9 cellular contexts compared by ENCODE assay signal in genomic region chr3:25021816-25022215, GRCh38.
A peak's percentile ranks its signal among the peaks of the same experiment; 100 is the strongest.
DNase-seq lines count a peak whose midpoint lies in the region; ATAC-seq, FAIRE-seq and TF ChIP-seq lines count a peak whose summit lies in the region.
"Had no signal": no experiment of that assay in that cellular context is flagged by ENCODE, and none has a peak within 500 bp of the region (broad histone marks: within the 10 kb centered on the region; RNA-seq: fewer than 3 reads in every experiment).

No MANE protein-coding gene starts in this region.

- no peak overlapping the region for H3K4me3 Mint-ChIP-seq in activated naive CD8-positive, alpha-beta T cell treated with anti-CD3 and anti-CD28 coated beads, Interleukin-2, amount 50 U/mL, for 24 hours

- H3K9me3 Mint-ChIP-seq in activated naive CD8-positive, alpha-beta T cell treated with anti-CD3 and anti-CD28 coated beads, Interleukin-2, amount 50 U/mL, for 24 hours: no peaks in the 10 kb centered on the region

- ATAC-seq in pancreas: no peak
- no peak for ATAC-seq in activated naive CD8-positive, alpha-beta T cell treated with anti-CD3 and anti-CD28 coated beads, Interleukin-2, amount 50 U/mL, for 24 hours

- H3K9me3 ChIP-seq in pancreas: no peaks in the 10 kb centered on the region

- intact Hi-C loops in pancreas (cut with DNase I): no loop called here

- DNase-seq in EL: peak; percentile 36
- DNase-seq in RKO (ENCODE audit: low spot score): peak; percentile 32
- peak; percentile 55 for DNase-seq in fibroblast of the conjunctiva (ENCODE audit: low read depth)
- no peak for DNase-seq in pancreas
- no peak for DNase-seq in NK-92 treated with Interleukin-12 subunit alpha and Interleukin-12 subunit beta, amount 100 ng/mL, for 24 hours (lab: John Stamatoyannopoulos, UW)
- no peak for DNase-seq in UCSD-AML1 (lab: John Stamatoyannopoulos, UW; ENCODE audit: unreplicated experiment)
- DNase-seq in activated naive CD8-positive, alpha-beta T cell treated with anti-CD3 and anti-CD28 coated beads, Interleukin-2, amount 50 U/mL, for 24 hours: no peak
- DNase-seq in NCI-H1092 (lab: John Stamatoyannopoulos, UW): no peak
- DNase-seq: NCI-H774 had no signal

- no peaks in the 10 kb centered on the region for H3K36me3 Mint-ChIP-seq in activated naive CD8-positive, alpha-beta T cell treated with anti-CD3 and anti-CD28 coated beads, Interleukin-2, amount 50 U/mL, for 24 hours (ENCODE audit: low read depth)

- no peaks in the 10 kb centered on the region for H3K4me1 ChIP-seq in pancreas

- no peak overlapping the region for H3K27ac Mint-ChIP-seq in activated naive CD8-positive, alpha-beta T cell treated with anti-CD3 and anti-CD28 coated beads, Interleukin-2, amount 50 U/mL, for 24 hours

- peak in 1 of 4 donors; percentile 12 for TF ChIP-seq CTCF in pancreas (IDR thresholded peaks at IDR 0.05)

- no peaks in the 10 kb centered on the region for H3K27me3 Mint-ChIP-seq in activated naive CD8-positive, alpha-beta T cell treated with anti-CD3 and anti-CD28 coated beads, Interleukin-2, amount 50 U/mL, for 24 hours

- no peaks in the 10 kb centered on the region for H3K36me3 ChIP-seq in pancreas

- H3K4me1 Mint-ChIP-seq in activated naive CD8-positive, alpha-beta T cell treated with anti-CD3 and anti-CD28 coated beads, Interleukin-2, amount 50 U/mL, for 24 hours: no peaks in the 10 kb centered on the region

- no peak overlapping the region for H3K27ac ChIP-seq in pancreas

- no peaks in the 10 kb centered on the region for H3K27me3 ChIP-seq in pancreas

- peak; percentile 67 for FAIRE-seq in pancreas (lab: Jason Lieb, UNC)

- no peak overlapping the region for H3K4me3 ChIP-seq in pancreas

- 54 to 75% methylated on average over 3 of the region's 3 CpGs for WGBS in pancreas, 2 donors

Comparison
In these comparisons a context has a peak if more than half of its experiments do, and no peak if none do; other contexts are left out.
1. DNase-seq: peak in EL (single experiment), RKO (single experiment) and fibroblast of the conjunctiva (single experiment); none in pancreas (0 of 6), NK-92 treated with Interleukin-12 subunit alpha and Interleukin-12 subunit beta, amount 100 ng/mL, for 24 hours (single experiment), UCSD-AML1 (single experiment), activated naive CD8-positive, alpha-beta T cell treated with anti-CD3 and anti-CD28 coated beads, Interleukin-2, amount 50 U/mL, for 24 hours (single experiment) and NCI-H1092 (single experiment).